In the genomic region with DNA sequence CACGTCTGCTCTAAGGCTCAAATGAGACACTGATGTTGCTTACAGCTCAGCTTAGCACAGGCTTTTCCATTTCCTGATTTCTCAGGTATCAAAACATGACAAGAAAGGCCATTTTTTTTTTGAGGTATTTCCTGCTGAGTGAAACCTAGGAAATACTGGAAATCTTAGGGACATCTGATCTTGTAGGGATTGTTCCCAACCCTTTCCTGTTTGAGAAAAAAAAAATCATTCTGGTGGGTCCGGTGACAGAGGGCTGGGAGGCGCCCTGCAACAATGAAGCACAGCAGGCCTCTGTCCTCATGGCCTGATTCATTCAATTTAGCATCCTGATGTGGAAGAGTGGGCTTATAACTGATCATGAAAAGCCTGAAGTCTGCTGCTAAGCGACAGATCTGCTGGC, we compare ENCODE assay signal across 3 cellular contexts.
TF ChIP-seq lines count a peak whose summit lies in the region.

No MANE protein-coding gene starts in this region.

TF ChIP-seq in GM23338, 12 proteins besides CTCF, POLR2A, EP300 and RAD21 (continues in another document):
- no peak for TF ChIP-seq ZNF331 (CRISPR knock-in tag; IDR thresholded peaks at IDR 0.05; ENCODE audit: low read depth)
- no peak for TF ChIP-seq STAT1 (IDR thresholded peaks at IDR 0.05; ENCODE audit: unreplicated experiment)
- TF ChIP-seq, protein P1, sequence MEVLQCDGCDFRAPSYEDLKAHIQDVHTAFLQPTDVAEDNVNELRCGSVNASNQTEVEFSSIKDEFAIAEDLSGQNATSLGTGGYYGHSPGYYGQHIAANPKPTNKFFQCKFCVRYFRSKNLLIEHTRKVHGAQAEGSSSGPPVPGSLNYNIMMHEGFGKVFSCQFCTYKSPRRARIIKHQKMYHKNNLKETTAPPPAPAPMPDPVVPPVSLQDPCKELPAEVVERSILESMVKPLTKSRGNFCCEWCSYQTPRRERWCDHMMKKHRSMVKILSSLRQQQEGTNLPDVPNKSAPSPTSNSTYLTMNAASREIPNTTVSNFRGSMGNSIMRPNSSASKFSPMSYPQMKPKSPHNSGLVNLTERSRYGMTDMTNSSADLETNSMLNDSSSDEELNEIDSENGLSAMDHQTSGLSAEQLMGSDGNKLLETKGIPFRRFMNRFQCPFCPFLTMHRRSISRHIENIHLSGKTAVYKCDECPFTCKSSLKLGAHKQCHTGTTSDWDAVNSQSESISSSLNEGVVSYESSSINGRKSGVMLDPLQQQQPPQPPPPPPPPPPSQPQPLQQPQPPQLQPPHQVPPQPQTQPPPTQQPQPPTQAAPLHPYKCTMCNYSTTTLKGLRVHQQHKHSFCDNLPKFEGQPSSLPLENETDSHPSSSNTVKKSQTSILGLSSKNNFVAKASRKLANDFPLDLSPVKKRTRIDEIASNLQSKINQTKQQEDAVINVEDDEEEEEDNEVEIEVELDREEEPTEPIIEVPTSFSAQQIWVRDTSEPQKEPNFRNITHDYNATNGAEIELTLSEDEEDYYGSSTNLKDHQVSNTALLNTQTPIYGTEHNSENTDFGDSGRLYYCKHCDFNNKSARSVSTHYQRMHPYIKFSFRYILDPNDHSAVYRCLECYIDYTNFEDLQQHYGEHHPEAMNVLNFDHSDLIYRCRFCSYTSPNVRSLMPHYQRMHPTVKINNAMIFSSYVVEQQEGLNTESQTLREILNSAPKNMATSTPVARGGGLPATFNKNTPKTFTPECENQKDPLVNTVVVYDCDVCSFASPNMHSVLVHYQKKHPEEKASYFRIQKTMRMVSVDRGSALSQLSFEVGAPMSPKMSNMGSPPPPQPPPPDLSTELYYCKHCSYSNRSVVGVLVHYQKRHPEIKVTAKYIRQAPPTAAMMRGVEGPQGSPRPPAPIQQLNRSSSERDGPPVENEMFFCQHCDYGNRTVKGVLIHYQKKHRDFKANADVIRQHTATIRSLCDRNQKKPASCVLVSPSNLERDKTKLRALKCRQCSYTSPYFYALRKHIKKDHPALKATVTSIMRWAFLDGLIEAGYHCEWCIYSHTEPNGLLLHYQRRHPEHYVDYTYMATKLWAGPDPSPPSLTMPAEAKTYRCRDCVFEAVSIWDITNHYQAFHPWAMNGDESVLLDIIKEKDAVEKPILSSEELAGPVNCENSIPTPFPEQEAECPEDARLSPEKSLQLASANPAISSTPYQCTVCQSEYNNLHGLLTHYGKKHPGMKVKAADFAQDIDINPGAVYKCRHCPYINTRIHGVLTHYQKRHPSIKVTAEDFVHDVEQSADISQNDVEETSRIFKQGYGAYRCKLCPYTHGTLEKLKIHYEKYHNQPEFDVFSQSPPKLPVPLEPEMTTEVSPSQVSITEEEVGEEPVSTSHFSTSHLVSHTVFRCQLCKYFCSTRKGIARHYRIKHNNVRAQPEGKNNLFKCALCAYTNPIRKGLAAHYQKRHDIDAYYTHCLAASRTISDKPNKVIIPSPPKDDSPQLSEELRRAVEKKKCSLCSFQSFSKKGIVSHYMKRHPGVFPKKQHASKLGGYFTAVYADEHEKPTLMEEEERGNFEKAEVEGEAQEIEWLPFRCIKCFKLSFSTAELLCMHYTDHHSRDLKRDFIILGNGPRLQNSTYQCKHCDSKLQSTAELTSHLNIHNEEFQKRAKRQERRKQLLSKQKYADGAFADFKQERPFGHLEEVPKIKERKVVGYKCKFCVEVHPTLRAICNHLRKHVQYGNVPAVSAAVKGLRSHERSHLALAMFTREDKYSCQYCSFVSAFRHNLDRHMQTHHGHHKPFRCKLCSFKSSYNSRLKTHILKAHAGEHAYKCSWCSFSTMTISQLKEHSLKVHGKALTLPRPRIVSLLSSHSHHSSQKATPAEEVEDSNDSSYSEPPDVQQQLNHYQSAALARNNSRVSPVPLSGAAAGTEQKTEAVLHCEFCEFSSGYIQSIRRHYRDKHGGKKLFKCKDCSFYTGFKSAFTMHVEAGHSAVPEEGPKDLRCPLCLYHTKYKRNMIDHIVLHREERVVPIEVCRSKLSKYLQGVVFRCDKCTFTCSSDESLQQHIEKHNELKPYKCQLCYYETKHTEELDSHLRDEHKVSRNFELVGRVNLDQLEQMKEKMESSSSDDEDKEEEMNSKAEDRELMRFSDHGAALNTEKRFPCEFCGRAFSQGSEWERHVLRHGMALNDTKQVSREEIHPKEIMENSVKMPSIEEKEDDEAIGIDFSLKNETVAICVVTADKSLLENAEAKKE (CRISPR knock-in tag; IDR thresholded peaks at IDR 0.05), result no peak

TF ChIP-seq in H1, 55 proteins besides CTCF, POLR2A, EP300 and RAD21:
- TF ChIP-seq TAF7 (optimal IDR thresholded peaks at IDR 0.05; ENCODE audit: borderline replicate concordance, low read depth, low read length) (no peak), NRF1 (IDR thresholded peaks at IDR 0.05; ENCODE audit: low read depth, low read length) (no peak), RNF2 (IDR thresholded peaks at IDR 0.05; ENCODE audit: borderline replicate concordance, low read depth, low read length, missing control alignments, poor library complexity, severe bottlenecking) (no peak), HDAC2 (IDR thresholded peaks at IDR 0.05; ENCODE audit: borderline replicate concordance in 1 of 2, low read depth in 2 of 2, low read length in 2 of 2) (no peak), SRF (IDR thresholded peaks at IDR 0.05; ENCODE audit: low read depth, low read length) (no peak), EGR1 (IDR thresholded peaks at IDR 0.05; ENCODE audit: borderline replicate concordance, low read depth, low read length) (no peak), RBBP5 (IDR thresholded peaks at IDR 0.05; ENCODE audit: borderline replicate concordance, low read depth, low read length) (no peak), GTF2F1 (IDR thresholded peaks at IDR 0.05; ENCODE audit: borderline replicate concordance, low read depth, low read length) (no peak), GABPA (IDR thresholded peaks at IDR 0.05; ENCODE audit: borderline replicate concordance, insufficient read depth, low read length) (no peak)
- TF ChIP-seq, protein P2, sequence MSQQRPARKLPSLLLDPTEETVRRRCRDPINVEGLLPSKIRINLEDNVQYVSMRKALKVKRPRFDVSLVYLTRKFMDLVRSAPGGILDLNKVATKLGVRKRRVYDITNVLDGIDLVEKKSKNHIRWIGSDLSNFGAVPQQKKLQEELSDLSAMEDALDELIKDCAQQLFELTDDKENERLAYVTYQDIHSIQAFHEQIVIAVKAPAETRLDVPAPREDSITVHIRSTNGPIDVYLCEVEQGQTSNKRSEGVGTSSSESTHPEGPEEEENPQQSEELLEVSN (IDR thresholded peaks at IDR 0.05), result no peak

TF ChIP-seq in GM12891, 5 proteins besides CTCF, POLR2A, EP300 and RAD21:
- TF ChIP-seq POLR2AphosphoS5 (IDR thresholded peaks at IDR 0.05; ENCODE audit: low read depth, low read length) (no peak), SPI1 (IDR thresholded peaks at IDR 0.05; ENCODE audit: low read depth, low read length) (no peak), TAF1 (IDR thresholded peaks at IDR 0.05; ENCODE audit: low read depth, low read length) (no peak), POU2F2 (IDR thresholded peaks at IDR 0.05; ENCODE audit: low read depth, low read length) (no peak), PAX5 (IDR thresholded peaks at IDR 0.05; ENCODE audit: insufficient read depth, low read length, severe bottlenecking) (no peak)
